Comparison of ENCODE assay signal across 27 cellular contexts in genomic region chr2:22897428-22897827, GRCh38.
"Had no signal": no experiment of that assay in that cellular context is flagged by ENCODE, and none has a peak within 500 bp of the region (broad histone marks: within the 10 kb centered on the region; RNA-seq: fewer than 3 reads in every experiment).

No MANE protein-coding gene starts in this region.

- DNase-seq: activated CD4-positive, alpha-beta T cell treated with anti-CD3 and anti-CD28 coated beads, Interleukin-2, amount 10 ng/mL, durations not matched to agents 24 days and 14 days; activated CD4-positive, alpha-beta T cell treated with anti-CD3 and anti-CD28 coated beads, Interleukin-2, amount 50 U/mL, for 4 hours; activated CD8-positive, alpha-beta T cell treated with anti-CD3 and anti-CD28 coated beads for 36 hours; activated effector memory CD4-positive, alpha-beta T cell treated with anti-CD3 and anti-CD28 coated beads, Interleukin-2, amount 50 U/mL, for 16 hours; activated naive CD4-positive, alpha-beta T cell; activated naive CD4-positive, alpha-beta T cell treated with anti-CD3 and anti-CD28 coated beads, Interleukin-2, amount 50 U/mL, for 16 hours; activated naive CD8-positive, alpha-beta T cell treated with anti-CD3 and anti-CD28 coated beads for 36 hours; activated T-cell treated with anti-CD3 and anti-CD28 coated beads, Interleukin-2, amount 50 U/mL, for 1 hour; activated T-cell treated with anti-CD3 and anti-CD28 coated beads, Interleukin-2, amount 50 U/mL, for 72 hours; amniotic stem cell; aorta; Karpas-422; KBM-7; NCI-H1048; NCI-H1105 treated with DMSO at 0.1 percent for 48 hours; NCI-H1436; NCI-H187; NCI-H2029 treated with DMSO at 0.1 percent for 48 hours; NCI-H446; NCI-H510A treated with DMSO at 0.1 percent for 48 hours; NCI-H526 treated with DMSO at 0.1 percent for 48 hours; SHP77; SK-N-SH had no signal

- H3K27me3 ChIP-seq: cardiac muscle cell, SJSA1 had no signal

- H3K4me3 ChIP-seq: cardiac muscle cell, SJSA1 had no signal

- H3K36me3 ChIP-seq: cardiac muscle cell, SJSA1 had no signal

- H3K4me1 ChIP-seq: SJSA1 had no signal

- H3K9me3 ChIP-seq: SJSA1, SK-N-SH had no signal

- H3K27ac ChIP-seq: cardiac muscle cell, SJSA1 had no signal

- H3K4me2 ChIP-seq: SK-N-SH had no signal

- H3K9ac ChIP-seq: SK-N-SH had no signal

- ATAC-seq: activated CD8-positive, alpha-beta T cell treated with anti-CD3 and anti-CD28 coated beads for 36 hours; activated T-cell treated with anti-CD3 and anti-CD28 coated beads, Interleukin-2, amount 50 U/mL, for 72 hours; activated T-helper 17 cell treated with anti-CD3 and anti-CD28 coated beads, Interleukin-2, amount 50 U/mL, for 72 hours; Panc1 had no signal
